ENCODE assay signal across 1 cellular context in the genomic region with DNA sequence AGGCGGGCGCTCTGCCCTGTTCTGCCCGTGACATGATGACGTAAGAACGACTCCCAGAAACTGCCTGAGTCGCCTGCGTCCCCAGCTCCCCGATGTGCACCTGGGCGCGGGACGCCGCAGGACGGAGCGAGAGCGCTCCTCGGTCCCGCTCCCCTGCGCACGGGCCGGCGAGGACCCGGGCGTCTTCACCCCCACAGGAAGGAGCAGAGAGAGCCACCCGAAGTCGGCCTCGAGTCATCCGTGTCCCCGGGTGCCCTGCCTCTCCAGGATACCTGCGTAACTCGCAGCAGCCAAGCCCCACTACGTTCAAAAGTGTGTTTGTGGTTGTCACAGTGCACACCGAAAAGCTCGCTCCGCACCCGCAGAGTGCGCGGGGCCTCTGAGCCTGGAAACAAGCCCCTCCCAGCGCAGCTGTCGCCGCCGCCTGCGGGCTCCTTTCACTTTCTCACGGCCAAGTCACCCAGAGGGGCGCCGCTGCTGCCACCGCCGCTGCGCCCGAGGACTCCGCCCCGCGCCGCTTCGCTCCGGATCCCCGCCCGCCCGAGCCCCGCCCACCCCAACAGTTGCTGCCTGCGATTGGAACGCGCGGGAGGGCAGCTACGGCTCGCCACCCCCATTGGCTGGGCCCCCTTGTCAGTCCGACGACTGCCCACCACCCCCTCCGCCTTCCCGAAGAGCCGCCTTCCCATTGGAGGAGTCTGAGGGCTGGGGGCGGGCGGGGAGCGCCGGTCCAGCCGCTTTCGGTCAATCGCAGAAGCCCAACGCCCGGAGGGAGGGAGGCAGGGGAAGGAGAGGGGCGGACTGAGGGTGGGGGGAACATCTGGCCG.
TF ChIP-seq lines count a peak whose summit lies in the region.

No MANE protein-coding gene starts in this region.

TF ChIP-seq in HepG2, 621 proteins besides CTCF, POLR2A, EP300 and RAD21 (continued from another document and continues in another):
- TF ChIP-seq, protein P1, sequence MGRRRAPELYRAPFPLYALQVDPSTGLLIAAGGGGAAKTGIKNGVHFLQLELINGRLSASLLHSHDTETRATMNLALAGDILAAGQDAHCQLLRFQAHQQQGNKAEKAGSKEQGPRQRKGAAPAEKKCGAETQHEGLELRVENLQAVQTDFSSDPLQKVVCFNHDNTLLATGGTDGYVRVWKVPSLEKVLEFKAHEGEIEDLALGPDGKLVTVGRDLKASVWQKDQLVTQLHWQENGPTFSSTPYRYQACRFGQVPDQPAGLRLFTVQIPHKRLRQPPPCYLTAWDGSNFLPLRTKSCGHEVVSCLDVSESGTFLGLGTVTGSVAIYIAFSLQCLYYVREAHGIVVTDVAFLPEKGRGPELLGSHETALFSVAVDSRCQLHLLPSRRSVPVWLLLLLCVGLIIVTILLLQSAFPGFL (CRISPR knock-in tag; IDR thresholded peaks at IDR 0.05): no peak
- TF ChIP-seq MIER3 (CRISPR knock-in tag; IDR thresholded peaks at IDR 0.05; ENCODE audit: borderline replicate concordance): no peak
- no peak for TF ChIP-seq ZBTB49 (CRISPR knock-in tag; IDR thresholded peaks at IDR 0.05; ENCODE audit: borderline replicate concordance)
- TF ChIP-seq, protein P2, sequence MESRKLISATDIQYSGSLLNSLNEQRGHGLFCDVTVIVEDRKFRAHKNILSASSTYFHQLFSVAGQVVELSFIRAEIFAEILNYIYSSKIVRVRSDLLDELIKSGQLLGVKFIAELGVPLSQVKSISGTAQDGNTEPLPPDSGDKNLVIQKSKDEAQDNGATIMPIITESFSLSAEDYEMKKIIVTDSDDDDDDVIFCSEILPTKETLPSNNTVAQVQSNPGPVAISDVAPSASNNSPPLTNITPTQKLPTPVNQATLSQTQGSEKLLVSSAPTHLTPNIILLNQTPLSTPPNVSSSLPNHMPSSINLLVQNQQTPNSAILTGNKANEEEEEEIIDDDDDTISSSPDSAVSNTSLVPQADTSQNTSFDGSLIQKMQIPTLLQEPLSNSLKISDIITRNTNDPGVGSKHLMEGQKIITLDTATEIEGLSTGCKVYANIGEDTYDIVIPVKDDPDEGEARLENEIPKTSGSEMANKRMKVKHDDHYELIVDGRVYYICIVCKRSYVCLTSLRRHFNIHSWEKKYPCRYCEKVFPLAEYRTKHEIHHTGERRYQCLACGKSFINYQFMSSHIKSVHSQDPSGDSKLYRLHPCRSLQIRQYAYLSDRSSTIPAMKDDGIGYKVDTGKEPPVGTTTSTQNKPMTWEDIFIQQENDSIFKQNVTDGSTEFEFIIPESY (CRISPR knock-in tag; IDR thresholded peaks at IDR 0.05): no peak
- TF ChIP-seq, protein P3, sequence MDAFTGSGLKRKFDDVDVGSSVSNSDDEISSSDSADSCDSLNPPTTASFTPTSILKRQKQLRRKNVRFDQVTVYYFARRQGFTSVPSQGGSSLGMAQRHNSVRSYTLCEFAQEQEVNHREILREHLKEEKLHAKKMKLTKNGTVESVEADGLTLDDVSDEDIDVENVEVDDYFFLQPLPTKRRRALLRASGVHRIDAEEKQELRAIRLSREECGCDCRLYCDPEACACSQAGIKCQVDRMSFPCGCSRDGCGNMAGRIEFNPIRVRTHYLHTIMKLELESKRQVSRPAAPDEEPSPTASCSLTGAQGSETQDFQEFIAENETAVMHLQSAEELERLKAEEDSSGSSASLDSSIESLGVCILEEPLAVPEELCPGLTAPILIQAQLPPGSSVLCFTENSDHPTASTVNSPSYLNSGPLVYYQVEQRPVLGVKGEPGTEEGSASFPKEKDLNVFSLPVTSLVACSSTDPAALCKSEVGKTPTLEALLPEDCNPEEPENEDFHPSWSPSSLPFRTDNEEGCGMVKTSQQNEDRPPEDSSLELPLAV (CRISPR knock-in tag; conservative IDR thresholded peaks at IDR 0.05; ENCODE audit: low read depth): no peak
- no peak for TF ChIP-seq KLF13 (CRISPR knock-in tag; IDR thresholded peaks at IDR 0.05)
- TF ChIP-seq ATF6 (CRISPR knock-in tag; conservative IDR thresholded peaks at IDR 0.05): no peak
- peak; percentile 86 for TF ChIP-seq ZNF883 (CRISPR knock-in tag; IDR thresholded peaks at IDR 0.05; ENCODE audit: not compliant biosample characterization)
- TF ChIP-seq SUZ12 (IDR thresholded peaks at IDR 0.05; ENCODE audit: low read depth, low read length): no peak
- TF ChIP-seq, protein P4, sequence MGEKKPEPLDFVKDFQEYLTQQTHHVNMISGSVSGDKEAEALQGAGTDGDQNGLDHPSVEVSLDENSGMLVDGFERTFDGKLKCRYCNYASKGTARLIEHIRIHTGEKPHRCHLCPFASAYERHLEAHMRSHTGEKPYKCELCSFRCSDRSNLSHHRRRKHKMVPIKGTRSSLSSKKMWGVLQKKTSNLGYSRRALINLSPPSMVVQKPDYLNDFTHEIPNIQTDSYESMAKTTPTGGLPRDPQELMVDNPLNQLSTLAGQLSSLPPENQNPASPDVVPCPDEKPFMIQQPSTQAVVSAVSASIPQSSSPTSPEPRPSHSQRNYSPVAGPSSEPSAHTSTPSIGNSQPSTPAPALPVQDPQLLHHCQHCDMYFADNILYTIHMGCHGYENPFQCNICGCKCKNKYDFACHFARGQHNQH (CRISPR knock-in tag; IDR thresholded peaks at IDR 0.05): no peak
- TF ChIP-seq SP1 (IDR thresholded peaks at IDR 0.05): no peak
- TF ChIP-seq SP1 (CRISPR knock-in tag; IDR thresholded peaks at IDR 0.05): no peak; the same call in 1 of the 2 replicates
- no peak for TF ChIP-seq ZC3H13 (CRISPR knock-in tag; IDR thresholded peaks at IDR 0.05)
- TF ChIP-seq POGZ (CRISPR knock-in tag; IDR thresholded peaks at IDR 0.05): peak; percentile 37; the same call in 1 of the 2 replicates
- no peak for TF ChIP-seq ZNF253 (CRISPR knock-in tag; IDR thresholded peaks at IDR 0.05; ENCODE audit: borderline replicate concordance)
- TF ChIP-seq ZFP37 (CRISPR knock-in tag; IDR thresholded peaks at IDR 0.05; ENCODE audit: borderline replicate concordance): no peak
- TF ChIP-seq GFI1 (CRISPR knock-in tag; IDR thresholded peaks at IDR 0.05; ENCODE audit: borderline replicate concordance): no peak
- TF ChIP-seq, protein P5, sequence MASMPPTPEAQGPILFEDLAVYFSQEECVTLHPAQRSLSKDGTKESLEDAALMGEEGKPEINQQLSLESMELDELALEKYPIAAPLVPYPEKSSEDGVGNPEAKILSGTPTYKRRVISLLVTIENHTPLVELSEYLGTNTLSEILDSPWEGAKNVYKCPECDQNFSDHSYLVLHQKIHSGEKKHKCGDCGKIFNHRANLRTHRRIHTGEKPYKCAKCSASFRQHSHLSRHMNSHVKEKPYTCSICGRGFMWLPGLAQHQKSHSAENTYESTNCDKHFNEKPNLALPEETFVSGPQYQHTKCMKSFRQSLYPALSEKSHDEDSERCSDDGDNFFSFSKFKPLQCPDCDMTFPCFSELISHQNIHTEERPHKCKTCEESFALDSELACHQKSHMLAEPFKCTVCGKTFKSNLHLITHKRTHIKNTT (CRISPR knock-in tag; IDR thresholded peaks at IDR 0.05): no peak
- peak; percentile 91 for TF ChIP-seq EED (CRISPR knock-in tag; IDR thresholded peaks at IDR 0.05)
- no peak for TF ChIP-seq FIP1L1 (IDR thresholded peaks at IDR 0.05; ENCODE audit: borderline replicate concordance, insufficient read depth, low read depth, low read length)
- no peak; the same call in 1 of the 2 replicates for TF ChIP-seq PATZ1 (CRISPR knock-in tag; IDR thresholded peaks at IDR 0.05)
- TF ChIP-seq CREM (IDR thresholded peaks at IDR 0.05): 0 out of 2 replicates have a peak, but pooled peaks have one; percentile 6
- no peak for TF ChIP-seq CREM (CRISPR knock-in tag; IDR thresholded peaks at IDR 0.05)
- TF ChIP-seq NFRKB (IDR thresholded peaks at IDR 0.05): no peak
- TF ChIP-seq ZNF160 (CRISPR knock-in tag; IDR thresholded peaks at IDR 0.05): no peak
- peak; percentile 78 for TF ChIP-seq NFYB (CRISPR knock-in tag; IDR thresholded peaks at IDR 0.05)
- TF ChIP-seq POLR2AphosphoS2 (IDR thresholded peaks at IDR 0.05; ENCODE audit: low read depth, low read length): no peak
- TF ChIP-seq NAIF1 (CRISPR knock-in tag; IDR thresholded peaks at IDR 0.05; ENCODE audit: borderline replicate concordance): no peak
- TF ChIP-seq PCBP1 (IDR thresholded peaks at IDR 0.05; ENCODE audit: borderline replicate concordance, low read depth, low read length): 0 out of 2 replicates have a peak, but pooled peaks have one; percentile 16
- TF ChIP-seq, protein P6, sequence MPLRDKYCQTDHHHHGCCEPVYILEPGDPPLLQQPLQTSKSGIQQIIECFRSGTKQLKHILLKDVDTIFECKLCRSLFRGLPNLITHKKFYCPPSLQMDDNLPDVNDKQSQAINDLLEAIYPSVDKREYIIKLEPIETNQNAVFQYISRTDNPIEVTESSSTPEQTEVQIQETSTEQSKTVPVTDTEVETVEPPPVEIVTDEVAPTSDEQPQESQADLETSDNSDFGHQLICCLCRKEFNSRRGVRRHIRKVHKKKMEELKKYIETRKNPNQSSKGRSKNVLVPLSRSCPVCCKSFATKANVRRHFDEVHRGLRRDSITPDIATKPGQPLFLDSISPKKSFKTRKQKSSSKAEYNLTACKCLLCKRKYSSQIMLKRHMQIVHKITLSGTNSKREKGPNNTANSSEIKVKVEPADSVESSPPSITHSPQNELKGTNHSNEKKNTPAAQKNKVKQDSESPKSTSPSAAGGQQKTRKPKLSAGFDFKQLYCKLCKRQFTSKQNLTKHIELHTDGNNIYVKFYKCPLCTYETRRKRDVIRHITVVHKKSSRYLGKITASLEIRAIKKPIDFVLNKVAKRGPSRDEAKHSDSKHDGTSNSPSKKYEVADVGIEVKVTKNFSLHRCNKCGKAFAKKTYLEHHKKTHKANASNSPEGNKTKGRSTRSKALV (CRISPR knock-in tag; IDR thresholded peaks at IDR 0.05): no peak
- TF ChIP-seq HMG20A (CRISPR knock-in tag; IDR thresholded peaks at IDR 0.05; ENCODE audit: borderline replicate concordance): no peak
- no peak for TF ChIP-seq THYN1 (CRISPR knock-in tag; IDR thresholded peaks at IDR 0.05; ENCODE audit: borderline replicate concordance, low read depth)
- TF ChIP-seq ZBTB42 (CRISPR knock-in tag; IDR thresholded peaks at IDR 0.05): peak; percentile 83; the same call in 1 of the 2 replicates
- no peak for TF ChIP-seq CBX1 (IDR thresholded peaks at IDR 0.05; ENCODE audit: low read depth)
- TF ChIP-seq ZNF331 (CRISPR knock-in tag; IDR thresholded peaks at IDR 0.05): peak; percentile 28; the same call in 1 of the 2 replicates
- 0 out of 2 replicates have a peak, but pooled peaks have one; percentile 34 for TF ChIP-seq KLF11 (CRISPR knock-in tag; IDR thresholded peaks at IDR 0.05)
- no peak for TF ChIP-seq HDAC6 (IDR thresholded peaks at IDR 0.05; ENCODE audit: low read depth, low read length)
- TF ChIP-seq PHB2 (IDR thresholded peaks at IDR 0.05; ENCODE audit: partially characterized antibody): no peak
